Comparison of ENCODE assay signal across 8 cellular contexts in the genomic region with DNA sequence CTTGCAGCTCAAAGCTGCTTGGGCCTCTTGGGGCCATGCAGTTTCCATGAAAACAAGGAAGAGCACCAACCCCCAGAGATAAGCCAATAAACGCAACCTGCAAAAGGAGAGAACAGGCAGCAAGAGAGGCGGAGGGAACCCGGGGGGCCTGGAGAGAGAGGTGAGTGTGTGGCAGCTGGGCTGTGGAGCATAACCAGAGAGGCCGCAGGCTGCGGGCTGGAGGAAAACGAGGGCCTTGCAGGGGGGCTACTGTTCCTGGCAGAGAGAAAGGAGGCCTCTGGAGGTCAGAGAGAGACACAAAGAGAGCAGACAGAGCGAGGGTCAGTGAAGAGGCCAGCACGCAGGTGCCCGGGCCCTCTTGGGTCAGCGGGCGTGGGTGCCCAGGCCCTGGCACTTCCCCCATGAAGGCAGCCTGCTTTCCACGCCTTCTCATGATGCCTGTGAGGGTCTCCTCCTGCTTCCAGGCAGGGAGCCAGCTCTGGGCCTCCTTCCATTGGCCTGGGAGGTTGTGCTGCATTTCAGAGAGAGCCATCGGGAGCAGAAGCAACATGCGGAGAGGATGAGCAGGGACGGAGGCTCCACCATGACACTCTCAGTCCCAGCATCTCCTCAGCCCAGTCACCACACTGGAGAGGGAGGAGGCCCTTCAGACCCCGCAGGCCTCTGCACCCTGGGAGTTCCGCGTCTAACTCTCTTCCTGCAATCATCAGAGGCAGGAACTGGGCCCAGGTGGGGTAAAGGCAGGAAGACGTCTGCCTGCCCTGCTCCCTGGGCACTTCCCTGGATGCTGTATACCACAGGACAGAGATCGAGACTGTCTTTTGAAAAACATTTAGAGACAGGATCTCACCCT. TPM values are rescaled to one million over a fixed set of nuclear protein-coding genes. Genes with fewer than 3 reads are reported as not detected.
DNase-seq lines count a peak whose midpoint lies in the region; ATAC-seq and TF ChIP-seq lines count a peak whose summit lies in the region.
"Not testable (repeated sequence)": the region's sequence is repeated elsewhere in the genome, so short reads cannot be mapped to it uniquely, and the experiment has no call there.
"Had no signal": no experiment of that assay in that cellular context is flagged by ENCODE, and none has a peak within 500 bp of the region (broad histone marks: within the 10 kb centered on the region; RNA-seq: fewer than 3 reads in every experiment).

No MANE protein-coding gene starts in this region.

- not testable (repeated sequence) for H3K9me3 Mint-ChIP-seq in activated naive CD4-positive, alpha-beta T cell treated with anti-CD3 and anti-CD28 coated beads, Interleukin-2, amount 50 U/mL, for 24 hours

- H3K4me3 ChIP-seq in GM12875 (ENCODE audit: low read depth, low read length) = peak overlapping the region; percentile 67
- peak overlapping the region; percentile 59 for H3K4me3 ChIP-seq in epithelial cell of proximal tubule (ENCODE audit: low read depth, low read length)
- peak overlapping the region; percentile 78 for H3K4me3 ChIP-seq in lower lobe of right lung
- H3K4me3 ChIP-seq in skeletal muscle satellite cell (ENCODE audit: low read length) = peak overlapping the region; percentile 69

- not testable (repeated sequence) for H3K27ac ChIP-seq in lower lobe of right lung

- peak overlapping the region; percentile 84 for H3K4me2 ChIP-seq in skeletal muscle satellite cell (ENCODE audit: low read length)

- H3K4me3 Mint-ChIP-seq in T-helper 17 cell = peak overlapping the region; percentile 89
- peak overlapping the region; percentile 90 for H3K4me3 Mint-ChIP-seq in activated naive CD4-positive, alpha-beta T cell treated with anti-CD3 and anti-CD28 coated beads, Interleukin-2, amount 50 U/mL, for 24 hours

- not testable (repeated sequence) for H3K36me3 Mint-ChIP-seq in T-helper 17 cell (ENCODE audit: low read depth); activated naive CD4-positive, alpha-beta T cell treated with anti-CD3 and anti-CD28 coated beads, Interleukin-2, amount 50 U/mL, for 24 hours

- peak overlapping the region; percentile 95 for H3K9ac ChIP-seq in skeletal muscle satellite cell (ENCODE audit: low read depth, low read length)

- H3K4me1 ChIP-seq in lower lobe of right lung = peaks cover 23% of the 10 kb centered on the region
- not testable (repeated sequence) for H3K4me1 ChIP-seq in skeletal muscle satellite cell (ENCODE audit: control insufficient read depth, insufficient read depth, low read length)

- intact Hi-C loops in lower lobe of right lung (cut with DNase I) = not testable (repeated sequence)

- not testable (repeated sequence) for H3K27me3 ChIP-seq in lower lobe of right lung (ENCODE audit: low read depth); skeletal muscle satellite cell (ENCODE audit: control insufficient read depth, insufficient read depth, low read length)

- DNase-seq in NCI-H1417 (lab: John Stamatoyannopoulos, UW) (peak in 2 of 3 experiments; percentile 59 to 69), T-helper 17 cell (peak in 1 of 3 donors; percentile 21)
- not testable (repeated sequence) for DNase-seq in epithelial cell of proximal tubule (ENCODE audit: low read depth); lower lobe of right lung

- TF ChIP-seq CTCF in GM12875 (IDR thresholded peaks at IDR 0.05; ENCODE audit: borderline replicate concordance, insufficient read depth, low read depth, low read length); epithelial cell of proximal tubule (conservative IDR thresholded peaks at IDR 0.05; ENCODE audit: low read depth, low read length); lower lobe of right lung (IDR thresholded peaks at IDR 0.05): not testable (repeated sequence)

- peak overlapping the region; percentile 91 for H3K27ac Mint-ChIP-seq in T-helper 17 cell
- peak overlapping the region; percentile 86 for H3K27ac Mint-ChIP-seq in activated naive CD4-positive, alpha-beta T cell treated with anti-CD3 and anti-CD28 coated beads, Interleukin-2, amount 50 U/mL, for 24 hours

- peaks cover 17% of the 10 kb centered on the region for H3K4me1 Mint-ChIP-seq in T-helper 17 cell
- H3K4me1 Mint-ChIP-seq in activated naive CD4-positive, alpha-beta T cell treated with anti-CD3 and anti-CD28 coated beads, Interleukin-2, amount 50 U/mL, for 24 hours = peaks cover 43% of the 10 kb centered on the region

- H3K27me3 Mint-ChIP-seq in T-helper 17 cell; activated naive CD4-positive, alpha-beta T cell treated with anti-CD3 and anti-CD28 coated beads, Interleukin-2, amount 50 U/mL, for 24 hours: not testable (repeated sequence)

- not testable (repeated sequence) for H3K9me3 ChIP-seq in T-helper 17 cell (ENCODE audit: control insufficient read depth, low read length, poor library complexity, severe bottlenecking); lower lobe of right lung; skeletal muscle satellite cell (replicated peaks; ENCODE audit: low read length)

- ATAC-seq in T-helper 17 cell, lower lobe of right lung: not testable (repeated sequence)

- not testable (repeated sequence) for H3K36me3 ChIP-seq in lower lobe of right lung; skeletal muscle satellite cell (ENCODE audit: insufficient read depth, low read length)

RNA-seq across cellular contexts. Expression of a gene that starts 1.4 kb away (rescaled TPM):
- total RNA-seq in T-helper 17 cell (10 to 100 TPM; 58.4 to 89.1 TPM), epithelial cell of proximal tubule (219 and 362 TPM in 2 replicates), lower lobe of right lung (49.9 TPM)
- total RNA-seq in skeletal muscle satellite cell (2012; rRNA removed) = 67.9 and 77.3 TPM in 2 replicates

RNA-seq across cellular contexts. Expression of a gene that starts 14.9 kb away (rescaled TPM):
- total RNA-seq in T-helper 17 cell (not detected), epithelial cell of proximal tubule (not detected in 2 replicates), lower lobe of right lung (not detected)
- not detected in 2 replicates for total RNA-seq in skeletal muscle satellite cell (2012; rRNA removed)
- total RNA-seq: SJSA1 had no signal

RNA-seq across cellular contexts. Expression of a gene that starts 36.8 kb away (rescaled TPM):
- total RNA-seq in T-helper 17 cell = 1 to 10 TPM; 1.4 to 2.3 TPM
- 22.7 and 27.8 TPM in 2 replicates for total RNA-seq in epithelial cell of proximal tubule
- total RNA-seq in lower lobe of right lung = 4.9 TPM
- 4.4 and 5.6 TPM in 2 replicates for total RNA-seq in skeletal muscle satellite cell (2012; rRNA removed)
